Comparison of ENCODE assay signal across 20 cellular contexts in the genomic region with DNA sequence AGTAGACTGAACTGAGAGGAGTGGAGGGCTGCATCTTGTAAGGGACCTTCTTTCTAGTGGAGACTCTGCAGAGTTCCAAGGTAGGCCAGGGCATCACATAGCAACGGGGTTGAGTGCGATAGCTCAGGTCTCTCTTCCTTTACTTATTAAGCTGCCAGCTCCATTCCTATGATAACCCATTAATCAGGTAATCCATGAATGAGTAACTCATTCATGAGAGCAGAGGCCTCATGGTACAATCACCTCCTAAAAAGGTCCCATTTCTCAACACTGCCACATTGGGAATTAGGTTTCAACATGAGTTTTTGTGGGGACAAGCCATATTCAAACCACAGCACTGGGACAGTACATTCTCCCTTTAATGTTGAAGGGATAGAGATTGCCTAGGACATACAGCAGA. TPM values are rescaled to one million over a fixed set of nuclear protein-coding genes. Genes with fewer than 3 reads are reported as not detected.
A peak's percentile ranks its signal among the peaks of the same experiment; 100 is the strongest.
DNase-seq lines count a peak whose midpoint lies in the region; ATAC-seq, FAIRE-seq and TF ChIP-seq lines count a peak whose summit lies in the region.
"Had no signal": no experiment of that assay in that cellular context is flagged by ENCODE, and none has a peak within 500 bp of the region (broad histone marks: within the 10 kb centered on the region; RNA-seq: fewer than 3 reads in every experiment).

No MANE protein-coding gene starts in this region.

- no peak overlapping the region for H3K27ac Mint-ChIP-seq in activated CD4-positive, alpha-beta T cell treated with anti-CD3 and anti-CD28 coated beads, Interleukin-2, amount 10 ng/mL, durations not matched to agents 24 days and 14 days
- H3K27ac Mint-ChIP-seq in activated CD4-positive, alpha-beta T cell treated with anti-CD3 and anti-CD28 coated beads for 36 hours = no peak overlapping the region
- peak overlapping the region; percentile 0 to 69 (median 54) for H3K27ac Mint-ChIP-seq in nephron
- H3K27ac Mint-ChIP-seq: CD8-positive, alpha-beta memory T cell had no signal

- no peaks in the 10 kb centered on the region for H3K36me3 ChIP-seq in kidney (ENCODE audit: control insufficient read depth in 1 of 2, insufficient read depth in 2 of 2, low read length in 2 of 2)
- H3K36me3 ChIP-seq: BLaER1 had no signal

- peak; percentile 23 for DNase-seq in activated CD4-positive, alpha-beta T cell treated with anti-CD3 and anti-CD28 coated beads, Interleukin-2, amount 10 ng/mL, durations not matched to agents 24 days and 14 days
- DNase-seq in activated CD4-positive, alpha-beta T cell treated with anti-CD3 and anti-CD28 coated beads for 36 hours = no peak
- DNase-seq in kidney (no peak), substantia nigra (lab: John Stamatoyannopoulos, UW) (no peak)
- DNase-seq: AML-193; Caco-2; CD8-positive, alpha-beta memory T cell; DND-41; GDM1; GM23248 had no signal

- H3K4me3 ChIP-seq in kidney (ENCODE audit: low read length in 2 of 2) = peak overlapping the region in 1 of 2 donors; percentile 8
- H3K4me3 ChIP-seq: BLaER1, GM23248 had no signal

- intact Hi-C loops in activated CD4-positive, alpha-beta T cell treated with anti-CD3 and anti-CD28 coated beads, Interleukin-2, amount 10 ng/mL, durations not matched to agents 24 days and 14 days (cut with micrococcal nuclease) = no loop called here
- intact Hi-C loops in activated CD4-positive, alpha-beta T cell treated with anti-CD3 and anti-CD28 coated beads for 36 hours (cut with DNase I, micrococcal nuclease) = no loop called here
- intact Hi-C loops in kidney (cut with DNase I) = no loop called here

- H3K9me3 Mint-ChIP-seq in activated CD4-positive, alpha-beta T cell treated with anti-CD3 and anti-CD28 coated beads, Interleukin-2, amount 10 ng/mL, durations not matched to agents 24 days and 14 days = peaks cover 17% of the 10 kb centered on the region
- H3K9me3 Mint-ChIP-seq in activated CD4-positive, alpha-beta T cell treated with anti-CD3 and anti-CD28 coated beads for 36 hours (ENCODE audit: low read depth) = no peaks in the 10 kb centered on the region
- H3K9me3 Mint-ChIP-seq in nephron = peaks cover 12% of the 10 kb centered on the region

- H3K9me3 ChIP-seq in kidney (ENCODE audit: control insufficient read depth in 1 of 2, low read length in 2 of 2) = no peaks in the 10 kb centered on the region
- H3K9me3 ChIP-seq: BLaER1, Caco-2 had no signal

- POLR2A ChIA-PET in activated CD4-positive, alpha-beta T cell treated with anti-CD3 and anti-CD28 coated beads for 36 hours (lab: Charles Lee) = no interaction called here

- FAIRE-seq in kidney (lab: Jason Lieb, UNC) = no peak
- FAIRE-seq: GM12892, H54 had no signal

- H3K9ac ChIP-seq in kidney (ENCODE audit: low read length in 2 of 2) = no peak overlapping the region
- H3K9ac ChIP-seq: BLaER1, GM23248 had no signal

- H3K36me3 Mint-ChIP-seq in activated CD4-positive, alpha-beta T cell treated with anti-CD3 and anti-CD28 coated beads, Interleukin-2, amount 10 ng/mL, durations not matched to agents 24 days and 14 days (ENCODE audit: low read depth) = peaks cover 2% of the 10 kb centered on the region
- H3K36me3 Mint-ChIP-seq in activated CD4-positive, alpha-beta T cell treated with anti-CD3 and anti-CD28 coated beads for 36 hours (ENCODE audit: low read depth) = no peaks in the 10 kb centered on the region
- no peaks in the 10 kb centered on the region for H3K36me3 Mint-ChIP-seq in nephron (ENCODE audit: low read depth)

- peak overlapping the region; percentile 30 to 53 for H3K27ac ChIP-seq in kidney (ENCODE audit: low read depth in 2 of 2, low read length in 2 of 2)
- H3K27ac ChIP-seq in substantia nigra (ENCODE audit: low read depth, low read length, poor library complexity, severe bottlenecking) = no peak overlapping the region
- H3K27ac ChIP-seq: 22Rv1, BLaER1, GM23248 had no signal

- H3K4me3 Mint-ChIP-seq in activated CD4-positive, alpha-beta T cell treated with anti-CD3 and anti-CD28 coated beads, Interleukin-2, amount 10 ng/mL, durations not matched to agents 24 days and 14 days = no peak overlapping the region
- no peak overlapping the region for H3K4me3 Mint-ChIP-seq in activated CD4-positive, alpha-beta T cell treated with anti-CD3 and anti-CD28 coated beads for 36 hours
- no peak overlapping the region for H3K4me3 Mint-ChIP-seq in nephron
- H3K4me3 Mint-ChIP-seq: CD8-positive, alpha-beta memory T cell had no signal

- H3K27me3 Mint-ChIP-seq in activated CD4-positive, alpha-beta T cell treated with anti-CD3 and anti-CD28 coated beads, Interleukin-2, amount 10 ng/mL, durations not matched to agents 24 days and 14 days = no peaks in the 10 kb centered on the region
- H3K27me3 Mint-ChIP-seq in activated CD4-positive, alpha-beta T cell treated with anti-CD3 and anti-CD28 coated beads for 36 hours = no peaks in the 10 kb centered on the region
- no peaks in the 10 kb centered on the region for H3K27me3 Mint-ChIP-seq in nephron (ENCODE audit: low read depth)
- H3K27me3 Mint-ChIP-seq: CD8-positive, alpha-beta memory T cell had no signal

- CTCF ChIA-PET in activated CD4-positive, alpha-beta T cell treated with anti-CD3 and anti-CD28 coated beads for 36 hours (lab: Charles Lee) = no interaction called here

- no peaks in the 10 kb centered on the region for H3K4me1 Mint-ChIP-seq in activated CD4-positive, alpha-beta T cell treated with anti-CD3 and anti-CD28 coated beads, Interleukin-2, amount 10 ng/mL, durations not matched to agents 24 days and 14 days
- H3K4me1 Mint-ChIP-seq in activated CD4-positive, alpha-beta T cell treated with anti-CD3 and anti-CD28 coated beads for 36 hours = no peaks in the 10 kb centered on the region
- H3K4me1 Mint-ChIP-seq in nephron = peaks cover 18% of the 10 kb centered on the region
- H3K4me1 Mint-ChIP-seq: CD8-positive, alpha-beta memory T cell had no signal

- H3K4me1 ChIP-seq in kidney (ENCODE audit: control insufficient read depth in 1 of 2, insufficient read depth in 1 of 2, low read depth in 1 of 2, low read length in 2 of 2) = peaks cover 4 to 5% of the 10 kb centered on the region in 2 donors
- H3K4me1 ChIP-seq: BLaER1, Caco-2 had no signal

- no peak for ATAC-seq in activated CD4-positive, alpha-beta T cell treated with anti-CD3 and anti-CD28 coated beads for 36 hours
- no peak for ATAC-seq in HG03460 (IDR thresholded peaks at IDR 0.05; ENCODE audit: unreplicated experiment)
- no peak for ATAC-seq in GM19452 (IDR thresholded peaks at IDR 0.05; ENCODE audit: unreplicated experiment)
- ATAC-seq: HCT116 had no signal

- TF ChIP-seq CTCF in kidney (IDR thresholded peaks at IDR 0.05; ENCODE audit: borderline replicate concordance, extremely low read depth, insufficient read depth) (no peak), nephron (IDR thresholded peaks at IDR 0.05; ENCODE audit: unreplicated experiment in 3 of 3) (no peak)

RNA-seq across cellular contexts. Expression of gene VN1R5, which starts 21.3 kb away (rescaled TPM):
- not detected in 2 replicates for total RNA-seq in activated CD4-positive, alpha-beta T cell treated with anti-CD3 and anti-CD28 coated beads, Interleukin-2, amount 10 ng/mL, durations not matched to agents 24 days and 14 days
- total RNA-seq in activated CD4-positive, alpha-beta T cell treated with anti-CD3 and anti-CD28 coated beads for 36 hours = not detected
- not detected for total RNA-seq in kidney
- polyA plus RNA-seq in kidney (ENCODE audit: insufficient read depth, low read depth, low replicate concordance) = not detected
- total RNA-seq: A673; Caco-2; CD8-positive, alpha-beta memory T cell; GM23248; HT-29 had no signal
- polyA plus RNA-seq: CD8-positive, alpha-beta memory T cell; GM23248 had no signal

RNA-seq across cellular contexts. Expression of gene ZNF496, which starts 54.5 kb away (rescaled TPM):
- total RNA-seq in activated CD4-positive, alpha-beta T cell treated with anti-CD3 and anti-CD28 coated beads, Interleukin-2, amount 10 ng/mL, durations not matched to agents 24 days and 14 days = 14.2 and 15.7 TPM in 2 replicates
- total RNA-seq in activated CD4-positive, alpha-beta T cell treated with anti-CD3 and anti-CD28 coated beads for 36 hours = 1 to 10 TPM; 9.3 to 9.5 TPM
- 27.0 TPM for total RNA-seq in kidney
- polyA plus RNA-seq in kidney (ENCODE audit: insufficient read depth, low read depth, low replicate concordance) = 6.3 TPM

Comparison
In these comparisons a context has a peak if more than half of its experiments do, and no peak if none do; other contexts are left out.
1. H3K27ac Mint-ChIP-seq: peak in nephron (3 of 3); none in activated CD4-positive, alpha-beta T cell treated with anti-CD3 and anti-CD28 coated beads, Interleukin-2, amount 10 ng/mL, durations not matched to agents 24 days and 14 days (single experiment) and activated CD4-positive, alpha-beta T cell treated with anti-CD3 and anti-CD28 coated beads for 36 hours (single experiment).